ENCODE assay signal across 8 cellular contexts in the genomic region with DNA sequence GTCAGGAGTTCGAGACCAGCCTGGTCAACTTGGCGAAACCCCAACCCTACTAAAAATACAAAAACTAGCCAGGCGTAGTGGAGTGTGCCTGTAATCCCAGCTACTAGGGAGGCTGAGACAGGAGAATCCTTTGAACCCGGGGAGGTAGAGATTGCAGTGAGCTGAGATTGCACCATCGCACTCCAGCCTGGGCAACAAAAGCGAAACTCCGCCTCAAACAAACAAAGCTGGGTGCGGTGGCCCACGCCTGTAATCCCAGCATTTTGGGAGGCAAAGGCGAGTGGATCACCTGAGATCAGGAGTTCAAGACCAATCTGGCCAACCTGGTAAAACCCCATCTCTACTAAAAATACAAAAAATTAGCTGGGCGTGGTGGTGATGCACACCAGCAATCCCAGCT. TPM values are rescaled to one million over a fixed set of nuclear protein-coding genes. Genes with fewer than 3 reads are reported as not detected.
DNase-seq lines count a peak whose midpoint lies in the region; ATAC-seq, FAIRE-seq and TF ChIP-seq lines count a peak whose summit lies in the region.
"Not testable (repeated sequence)": the region's sequence is repeated elsewhere in the genome, so short reads cannot be mapped to it uniquely, and the experiment has no call there.

No MANE protein-coding gene starts in this region.

- in situ Hi-C loops in transverse colon (cut with MboI; ENCODE audit: low pct_ligation_motif_present in 1 of 4, low pct_unique_long_range_greater_than_20kb in 1 of 4, low sequenced_read_pairs in 3 of 4): not testable (repeated sequence)

- peaks cover 27 to 64% (median 41%) of the 10 kb centered on the region in 10 experiments for H3K4me1 ChIP-seq in BLaER1 treated with 17β-estradiol and CSF1 and Interleukin-3, amounts not matched to agents 10 nM and 100 nM
- H3K4me1 ChIP-seq in Loucy (ENCODE audit: insufficient read depth, low read length, poor library complexity, severe bottlenecking): peaks cover 18% of the 10 kb centered on the region
- H3K4me1 ChIP-seq in astrocyte (ENCODE audit: insufficient read depth, low read length): peaks cover 14% of the 10 kb centered on the region
- H3K4me1 ChIP-seq in gastroesophageal sphincter: peaks cover 0 to 75% (median 15%) of the 10 kb centered on the region in 3 donors
- peaks cover 44% of the 10 kb centered on the region for H3K4me1 ChIP-seq in mucosa of descending colon (ENCODE audit: low read depth)
- H3K4me1 ChIP-seq in transverse colon: peaks cover 20 to 74% (median 45%) of the 10 kb centered on the region in 4 donors

- CTCF ChIA-PET in activated CD4-positive, alpha-beta memory T cell treated with anti-CD3 and anti-CD28 coated beads, Interleukin-2, amount 10 ng/mL, durations not matched to agents 7 days and 5 days (lab: Charles Lee): not testable (repeated sequence)

- H3K9me3 ChIP-seq in BLaER1 treated with 17β-estradiol and CSF1 and Interleukin-3, amounts not matched to agents 10 nM and 100 nM (replicated peaks in 1 of 11); Loucy (ENCODE audit: insufficient read depth, low read depth, low read length); astrocyte (ENCODE audit: insufficient read depth, low read depth, low read length); gastroesophageal sphincter; mucosa of descending colon; transverse colon: not testable (repeated sequence)

- peaks cover 31 to 58% (median 53%) of the 10 kb centered on the region in 11 experiments; a peak in 21 of 22 replicates for H3K36me3 ChIP-seq in BLaER1 treated with 17β-estradiol and CSF1 and Interleukin-3, amounts not matched to agents 10 nM and 100 nM
- H3K36me3 ChIP-seq in Loucy (ENCODE audit: insufficient read depth, low read length); astrocyte (ENCODE audit: insufficient read depth, low read length); mucosa of descending colon (ENCODE audit: low read depth); transverse colon: not testable (repeated sequence)
- H3K36me3 ChIP-seq in gastroesophageal sphincter: peaks cover 0 to 10% of the 10 kb centered on the region in 2 donors

- H3K27me3 ChIP-seq in BLaER1 treated with 17β-estradiol and CSF1 and Interleukin-3, amounts not matched to agents 10 nM and 100 nM: peaks cover 0 to 14% (median 3%) of the 10 kb centered on the region in 11 experiments; a peak in 10 of 22 replicates
- H3K27me3 ChIP-seq in Loucy (ENCODE audit: insufficient read depth, low read length, poor library complexity, severe bottlenecking); astrocyte (ENCODE audit: insufficient read depth, low read length); gastroesophageal sphincter; transverse colon: not testable (repeated sequence)

- H3K79me2 ChIP-seq in Loucy (ENCODE audit: insufficient read depth, low read length) (peaks cover 68% of the 10 kb centered on the region), astrocyte (ENCODE audit: insufficient read depth, low read length) (peaks cover 73% of the 10 kb centered on the region)

- H3K27ac Mint-ChIP-seq in activated CD4-positive, alpha-beta memory T cell treated with anti-CD3 and anti-CD28 coated beads, Interleukin-2, amount 10 ng/mL, durations not matched to agents 7 days and 5 days; astrocyte (ENCODE audit: unreplicated experiment): not testable (repeated sequence)
- peak overlapping the region; percentile 87 for H3K27ac Mint-ChIP-seq in progenitor cell of endocrine pancreas

- not testable (repeated sequence) for H2AFZ ChIP-seq in Loucy (ENCODE audit: low read length); astrocyte (ENCODE audit: low read depth, low read length)

- not testable (repeated sequence) for H3F3A ChIP-seq in Loucy (ENCODE audit: low read depth)

- ATAC-seq in gastroesophageal sphincter, mucosa of descending colon: not testable (repeated sequence)

- not testable (repeated sequence) for H3K27ac ChIP-seq in BLaER1 treated with 17β-estradiol and CSF1 and Interleukin-3, amounts not matched to agents 10 nM and 100 nM; astrocyte (ENCODE audit: low read depth, low read length)
- H3K27ac ChIP-seq in gastroesophageal sphincter: peak overlapping the region in 3 of 4 donors; percentile 44 to 97 (median 93)
- H3K27ac ChIP-seq in transverse colon: peak overlapping the region; percentile 97 to 99 (median 98)

- H3K36me3 Mint-ChIP-seq in activated CD4-positive, alpha-beta memory T cell treated with anti-CD3 and anti-CD28 coated beads, Interleukin-2, amount 10 ng/mL, durations not matched to agents 7 days and 5 days (ENCODE audit: low read depth): peaks cover 40% of the 10 kb centered on the region
- H3K36me3 Mint-ChIP-seq in astrocyte (ENCODE audit: low read depth, unreplicated experiment): peaks cover 14% of the 10 kb centered on the region
- H3K36me3 Mint-ChIP-seq in progenitor cell of endocrine pancreas (ENCODE audit: insufficient read depth): not testable (repeated sequence)

- not testable (repeated sequence) for TF ChIP-seq EP300 in gastroesophageal sphincter (IDR thresholded peaks at IDR 0.05); transverse colon (IDR thresholded peaks at IDR 0.05; ENCODE audit: low read depth)

- H3K4me3 ChIP-seq in BLaER1 treated with 17β-estradiol and CSF1 and Interleukin-3, amounts not matched to agents 10 nM and 100 nM: peak overlapping the region in 3 of 10 experiments; percentile 15 to 100 (median 83); a peak in 2 of 20 replicates
- not testable (repeated sequence) for H3K4me3 ChIP-seq in Loucy (ENCODE audit: low read length, poor library complexity, severe bottlenecking); astrocyte (ENCODE audit: insufficient read depth, low read depth, low read length); gastroesophageal sphincter; mucosa of descending colon; transverse colon

- WGBS in gastroesophageal sphincter (ENCODE audit: low coverage in 1 of 2), 2 donors: 88% methylated on average over 3 of the region's 11 CpGs; no CpG with 5 or more reads in 1 of the 2 donors
- WGBS in transverse colon (ENCODE audit: low coverage in 1 of 2), 2 donors: 62 to 100% methylated on average over 1 to 11 of the region's 11 CpGs

- H3K9me2 ChIP-seq in Loucy (replicated peaks; ENCODE audit: low read depth, low read length): not testable (repeated sequence)

- intact Hi-C loops in mucosa of descending colon (cut with DNase I, micrococcal nuclease): not testable (repeated sequence)
- intact Hi-C loops in transverse colon (cut with DNase I; ENCODE audit: low total_unique reads): loop anchor here (2.0 kb wide), 1 partner anchor 53 kb away; the partner anchor contains the start of gene YWHAE

- peak overlapping the region; percentile 44 for H3K4me3 Mint-ChIP-seq in activated CD4-positive, alpha-beta memory T cell treated with anti-CD3 and anti-CD28 coated beads, Interleukin-2, amount 10 ng/mL, durations not matched to agents 7 days and 5 days
- peak overlapping the region; percentile 76 for H3K4me3 Mint-ChIP-seq in astrocyte (ENCODE audit: unreplicated experiment)
- H3K4me3 Mint-ChIP-seq in progenitor cell of endocrine pancreas (ENCODE audit: low read depth): peak overlapping the region; percentile 57

- not testable (repeated sequence) for TF ChIP-seq POLR2A in gastroesophageal sphincter (IDR thresholded peaks at IDR 0.05); transverse colon (IDR thresholded peaks at IDR 0.05)

- TF ChIP-seq CTCF in Loucy (conservative IDR thresholded peaks at IDR 0.05; ENCODE audit: low read length); astrocyte (IDR thresholded peaks at IDR 0.05; ENCODE audit: insufficient read depth, low read depth, low read length); gastroesophageal sphincter (IDR thresholded peaks at IDR 0.05); mucosa of descending colon (IDR thresholded peaks at IDR 0.05); progenitor cell of endocrine pancreas (IDR thresholded peaks at IDR 0.05; ENCODE audit: unreplicated experiment); transverse colon (IDR thresholded peaks at IDR 0.05): not testable (repeated sequence)

- not testable (repeated sequence) for H3K27me3 Mint-ChIP-seq in activated CD4-positive, alpha-beta memory T cell treated with anti-CD3 and anti-CD28 coated beads, Interleukin-2, amount 10 ng/mL, durations not matched to agents 7 days and 5 days; astrocyte (ENCODE audit: low read depth, unreplicated experiment); progenitor cell of endocrine pancreas

- peaks cover 56% of the 10 kb centered on the region for H3K4me1 Mint-ChIP-seq in activated CD4-positive, alpha-beta memory T cell treated with anti-CD3 and anti-CD28 coated beads, Interleukin-2, amount 10 ng/mL, durations not matched to agents 7 days and 5 days
- H3K4me1 Mint-ChIP-seq in astrocyte (ENCODE audit: low read depth, unreplicated experiment) (peaks cover 19% of the 10 kb centered on the region), progenitor cell of endocrine pancreas (ENCODE audit: low read depth) (peaks cover 19% of the 10 kb centered on the region)

- H3K4me2 ChIP-seq in BLaER1 treated with 17β-estradiol and CSF1 and Interleukin-3, amounts not matched to agents 10 nM and 100 nM: peak overlapping the region; percentile 74 to 99 (median 94); a peak in 21 of 22 replicates
- H3K4me2 ChIP-seq in Loucy (ENCODE audit: low read depth, low read length, poor library complexity, severe bottlenecking) (peak overlapping the region; percentile 25), astrocyte (ENCODE audit: low read length) (peak overlapping the region; percentile 10)

- FAIRE-seq in astrocyte (lab: Jason Lieb, UNC): not testable (repeated sequence)

- peak overlapping the region in 3 of 11 experiments; percentile 2 to 98 (median 93); a peak in 5 of 22 replicates for H3K9ac ChIP-seq in BLaER1 treated with 17β-estradiol and CSF1 and Interleukin-3, amounts not matched to agents 10 nM and 100 nM
- not testable (repeated sequence) for H3K9ac ChIP-seq in Loucy (ENCODE audit: low read depth, low read length, poor library complexity, severe bottlenecking); astrocyte (ENCODE audit: low read length)

- POLR2A ChIA-PET in activated CD4-positive, alpha-beta memory T cell treated with anti-CD3 and anti-CD28 coated beads, Interleukin-2, amount 10 ng/mL, durations not matched to agents 7 days and 5 days (lab: Charles Lee): interaction anchor here (1.0 to 1.5 kb wide), 2 partner anchors 52 to 63 kb away, joined by 3 read pairs; partner anchors contain the start of gene INPP5K

- peaks cover 67 to 78% (median 72%) of the 10 kb centered on the region in 11 experiments for H4K20me1 ChIP-seq in BLaER1 treated with 17β-estradiol and CSF1 and Interleukin-3, amounts not matched to agents 10 nM and 100 nM
- H4K20me1 ChIP-seq in Loucy (ENCODE audit: insufficient read depth, low read length, poor library complexity, severe bottlenecking) (peaks cover 24% of the 10 kb centered on the region), astrocyte (ENCODE audit: insufficient read depth, low read length) (peaks cover 68% of the 10 kb centered on the region)

- not testable (repeated sequence) for DNase-seq in activated CD4-positive, alpha-beta memory T cell treated with anti-CD3 and anti-CD28 coated beads, Interleukin-2, amount 10 ng/mL, durations not matched to agents 7 days and 5 days; astrocyte (ENCODE audit: low read depth); progenitor cell of endocrine pancreas (ENCODE audit: low spot score, unreplicated experiment)
- DNase-seq in mucosa of descending colon (peak in 2 of 3 donors; percentile 62 to 63), transverse colon (peak; percentile 71)

- H3K9me3 Mint-ChIP-seq in activated CD4-positive, alpha-beta memory T cell treated with anti-CD3 and anti-CD28 coated beads, Interleukin-2, amount 10 ng/mL, durations not matched to agents 7 days and 5 days; astrocyte (ENCODE audit: unreplicated experiment); progenitor cell of endocrine pancreas (ENCODE audit: low read depth): not testable (repeated sequence)

RNA-seq across cellular contexts. Expression of gene CRK, which starts 2.3 kb away (rescaled TPM):
- 10 to 100 TPM; 19.9 to 21.9 TPM for total RNA-seq in activated CD4-positive, alpha-beta memory T cell treated with anti-CD3 and anti-CD28 coated beads, Interleukin-2, amount 10 ng/mL, durations not matched to agents 7 days and 5 days
- total RNA-seq in astrocyte: 81.1 and 83.5 TPM in 2 replicates
- total RNA-seq in gastroesophageal sphincter: 10 to 100 TPM; 72.7 to 98.4 (median 77.2) TPM
- 10 to 100 TPM; 73.9 to 85.3 (median 74.0) TPM for total RNA-seq in mucosa of descending colon
- total RNA-seq in progenitor cell of endocrine pancreas: 41.6 and 44.8 TPM in 2 replicates
- 10 to 100 TPM; 33.4 to 95.3 (median 63.4) TPM for total RNA-seq in transverse colon

RNA-seq across cellular contexts. Expression of gene MYO1C, which starts 38.8 kb away (rescaled TPM):
- 10 to 100 TPM; 59.3 to 64.8 TPM for total RNA-seq in activated CD4-positive, alpha-beta memory T cell treated with anti-CD3 and anti-CD28 coated beads, Interleukin-2, amount 10 ng/mL, durations not matched to agents 7 days and 5 days
- total RNA-seq in astrocyte (132 and 134 TPM in 2 replicates), gastroesophageal sphincter (100 to 1,000 TPM; 215 to 461 (median 287) TPM), mucosa of descending colon (100 to 1,000 TPM; 249 to 344 (median 276) TPM), progenitor cell of endocrine pancreas (64.4 and 84.0 TPM in 2 replicates), transverse colon (100 to 1,000 TPM; 163 to 456 (median 219) TPM)

RNA-seq across cellular contexts. Expression of gene YWHAE, which starts 53.7 kb away (rescaled TPM):
- 100 to 1,000 TPM; 352 to 374 TPM for total RNA-seq in activated CD4-positive, alpha-beta memory T cell treated with anti-CD3 and anti-CD28 coated beads, Interleukin-2, amount 10 ng/mL, durations not matched to agents 7 days and 5 days
- total RNA-seq in astrocyte (756 and 771 TPM in 2 replicates), gastroesophageal sphincter (100 to 1,000 TPM; 359 to 456 (median 398) TPM), mucosa of descending colon (100 to 1,000 TPM; 370 to 494 (median 380) TPM), progenitor cell of endocrine pancreas (951 and 984 TPM in 2 replicates), transverse colon (1,000 to 10,000 TPM in 1 of 4 donors, 100 to 1,000 TPM in 3; 158 to 2,397 (median 594) TPM)

Comparison
In these comparisons a context has a peak if more than half of its experiments do, and no peak if none do; other contexts are left out.
1. H3K4me2 ChIP-seq: peak in every context shown above with its lines; median percentile 94 in BLaER1 treated with 17β-estradiol and CSF1 and Interleukin-3, amounts not matched to agents 10 nM and 100 nM; 25 in Loucy; 10 in astrocyte.